In the genomic region with DNA sequence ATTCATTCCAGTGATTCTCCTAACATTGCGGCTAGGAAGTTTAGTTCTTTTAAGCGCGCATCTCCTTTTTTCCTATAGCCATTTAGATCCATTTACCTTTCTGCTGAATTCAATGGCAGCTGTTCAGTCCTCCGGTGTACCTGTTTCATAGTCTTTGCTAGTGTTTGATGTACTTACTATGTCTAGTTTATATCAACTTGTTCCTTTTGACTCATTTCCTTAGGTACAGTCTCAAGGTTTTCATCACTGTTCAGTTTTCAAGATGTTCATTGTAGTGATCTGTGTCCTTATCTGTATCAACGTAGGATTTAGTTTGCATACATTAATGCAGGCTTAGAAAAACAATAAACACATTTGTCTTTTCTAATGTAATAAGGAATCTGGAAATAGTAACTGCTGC, we compare ENCODE assay signal across 17 cellular contexts.
"Had no signal": no experiment of that assay in that cellular context is flagged by ENCODE, and none has a peak within 500 bp of the region (broad histone marks: within the 10 kb centered on the region; RNA-seq: fewer than 3 reads in every experiment).

No MANE protein-coding gene starts in this region.

- DNase-seq: activated CD4-positive, alpha-beta T cell treated with anti-CD3 and anti-CD28 coated beads for 48 hours; activated effector memory CD4-positive, alpha-beta T cell treated with anti-CD3 and anti-CD28 coated beads, Interleukin-2, amount 50 U/mL, for 16 hours; amniotic stem cell; body of pancreas; central memory CD4-positive, alpha-beta T cell; cortex of kidney; effector CD8-positive, alpha-beta T cell; islet precursor cell; mucosa of descending colon; occipital lobe; stomach; T-helper 9 cell had no signal

- H3K9me3 Mint-ChIP-seq: nephron had no signal

- H3K4me3 Mint-ChIP-seq: nephron had no signal

- H3K4me1 Mint-ChIP-seq: nephron had no signal

- ATAC-seq: body of pancreas, gastroesophageal sphincter, left lobe of liver, sciatic nerve had no signal

- H3K27ac Mint-ChIP-seq: nephron, progenitor cell of endocrine pancreas had no signal
